ENCODE assay signal across 13 cellular contexts in genomic region chr14:60212503-60213371, GRCh38. TPM values are rescaled to one million over a fixed set of nuclear protein-coding genes. Genes with fewer than 3 reads are reported as not detected.
A peak's percentile ranks its signal among the peaks of the same experiment; 100 is the strongest.
DNase-seq lines count a peak whose midpoint lies in the region; ATAC-seq lines count a peak whose summit lies in the region.
"Had no signal": no experiment of that assay in that cellular context is flagged by ENCODE, and none has a peak within 500 bp of the region (broad histone marks: within the 10 kb centered on the region; RNA-seq: fewer than 3 reads in every experiment).

No MANE protein-coding gene starts in this region.

- H3K4me1 Mint-ChIP-seq in activated T-helper 17 cell treated with anti-CD3 and anti-CD28 coated beads, Interleukin-2, amount 50 U/mL, for 72 hours, result no peaks in the 10 kb centered on the region
- no peaks in the 10 kb centered on the region for H3K4me1 Mint-ChIP-seq in activated naive CD4-positive, alpha-beta T cell treated with anti-CD3 and anti-CD28 coated beads for 36 hours (ENCODE audit: low read depth)
- H3K4me1 Mint-ChIP-seq: T-cell had no signal

- CTCF ChIA-PET in activated naive CD4-positive, alpha-beta T cell treated with anti-CD3 and anti-CD28 coated beads for 36 hours (lab: Charles Lee), result interaction anchor here (0.7 to 1.4 kb wide), 2 partner anchors 16 to 43 kb away, joined by 3 read pairs; no protein-coding TSS in a partner anchor

- no peak overlapping the region for H3K4me3 Mint-ChIP-seq in activated T-helper 17 cell treated with anti-CD3 and anti-CD28 coated beads, Interleukin-2, amount 50 U/mL, for 72 hours
- H3K4me3 Mint-ChIP-seq in activated naive CD4-positive, alpha-beta T cell treated with anti-CD3 and anti-CD28 coated beads for 36 hours, result no peak overlapping the region
- H3K4me3 Mint-ChIP-seq: nephron, T-cell had no signal

- ATAC-seq in GM18861 (IDR thresholded peaks at IDR 0.05; ENCODE audit: unreplicated experiment), result peak; percentile 94
- peak; percentile 89 for ATAC-seq in GM21447 (IDR thresholded peaks at IDR 0.05; ENCODE audit: unreplicated experiment)
- ATAC-seq in HG03064 (IDR thresholded peaks at IDR 0.05; ENCODE audit: low read depth, unreplicated experiment), result peak; percentile 81
- ATAC-seq in activated T-helper 17 cell treated with anti-CD3 and anti-CD28 coated beads, Interleukin-2, amount 50 U/mL, for 72 hours (replicated peaks), result peak; percentile 39
- ATAC-seq: T-cell had no signal

- intact Hi-C loops in activated naive CD4-positive, alpha-beta T cell treated with anti-CD3 and anti-CD28 coated beads for 36 hours (cut with micrococcal nuclease), result no loop called here

- no peak overlapping the region for H3K27ac Mint-ChIP-seq in activated T-helper 17 cell treated with anti-CD3 and anti-CD28 coated beads, Interleukin-2, amount 50 U/mL, for 72 hours
- H3K27ac Mint-ChIP-seq in activated naive CD4-positive, alpha-beta T cell treated with anti-CD3 and anti-CD28 coated beads for 36 hours, result no peak overlapping the region
- H3K27ac Mint-ChIP-seq: nephron, T-cell had no signal

- peaks cover 11% of the 10 kb centered on the region for H3K27me3 Mint-ChIP-seq in activated T-helper 17 cell treated with anti-CD3 and anti-CD28 coated beads, Interleukin-2, amount 50 U/mL, for 72 hours
- no peaks in the 10 kb centered on the region for H3K27me3 Mint-ChIP-seq in activated naive CD4-positive, alpha-beta T cell treated with anti-CD3 and anti-CD28 coated beads for 36 hours (ENCODE audit: low read depth)

- DNase-seq in NCI-H2196 treated with DMSO at 0.1 percent for 48 hours (lab: John Stamatoyannopoulos, UW; ENCODE audit: unreplicated experiment) (no peak), SIG-M5 (lab: John Stamatoyannopoulos, UW) (no peak), NCI-H510A (lab: John Stamatoyannopoulos, UW) (no peak)
- no peak for DNase-seq in activated naive CD4-positive, alpha-beta T cell treated with anti-CD3 and anti-CD28 coated beads for 36 hours
- DNase-seq: COR-L47; GOT3; stimulated activated naive CD4-positive, alpha-beta T cell treated with Interleukin-2 at 50 U/mL for 16 hours; T-cell had no signal

- H3K36me3 Mint-ChIP-seq in activated T-helper 17 cell treated with anti-CD3 and anti-CD28 coated beads, Interleukin-2, amount 50 U/mL, for 72 hours (ENCODE audit: low read depth), result no peaks in the 10 kb centered on the region
- no peaks in the 10 kb centered on the region for H3K36me3 Mint-ChIP-seq in activated naive CD4-positive, alpha-beta T cell treated with anti-CD3 and anti-CD28 coated beads for 36 hours (ENCODE audit: low read depth)
- H3K36me3 Mint-ChIP-seq: T-cell had no signal

- no peaks in the 10 kb centered on the region for H3K9me3 Mint-ChIP-seq in activated T-helper 17 cell treated with anti-CD3 and anti-CD28 coated beads, Interleukin-2, amount 50 U/mL, for 72 hours
- no peaks in the 10 kb centered on the region for H3K9me3 Mint-ChIP-seq in activated naive CD4-positive, alpha-beta T cell treated with anti-CD3 and anti-CD28 coated beads for 36 hours
- H3K9me3 Mint-ChIP-seq: nephron, T-cell had no signal

RNA-seq across cellular contexts. Expression of gene PPM1A, which starts 36.3 kb away (rescaled TPM):
- total RNA-seq in activated T-helper 17 cell treated with anti-CD3 and anti-CD28 coated beads, Interleukin-2, amount 50 U/mL, for 72 hours, result 10 to 100 TPM; 39.1 to 44.4 TPM
- total RNA-seq in activated naive CD4-positive, alpha-beta T cell treated with anti-CD3 and anti-CD28 coated beads for 36 hours, result 10 to 100 TPM; 35.3 to 36.1 TPM

RNA-seq across cellular contexts. Expression of gene DHRS7, which starts 47.5 kb away (rescaled TPM):
- total RNA-seq in activated T-helper 17 cell treated with anti-CD3 and anti-CD28 coated beads, Interleukin-2, amount 50 U/mL, for 72 hours, result 10 to 100 TPM; 47.6 to 60.6 TPM
- 10 to 100 TPM; 40.5 to 43.4 TPM for total RNA-seq in activated naive CD4-positive, alpha-beta T cell treated with anti-CD3 and anti-CD28 coated beads for 36 hours

Comparison
In these comparisons a context has a peak if more than half of its experiments do, and no peak if none do; other contexts are left out.
1. ATAC-seq: peak in every context shown above with its lines; median percentile 94 in GM18861; 89 in GM21447; 81 in HG03064; 39 in activated T-helper 17 cell treated with anti-CD3 and anti-CD28 coated beads, Interleukin-2, amount 50 U/mL, for 72 hours.